In the genomic region with DNA sequence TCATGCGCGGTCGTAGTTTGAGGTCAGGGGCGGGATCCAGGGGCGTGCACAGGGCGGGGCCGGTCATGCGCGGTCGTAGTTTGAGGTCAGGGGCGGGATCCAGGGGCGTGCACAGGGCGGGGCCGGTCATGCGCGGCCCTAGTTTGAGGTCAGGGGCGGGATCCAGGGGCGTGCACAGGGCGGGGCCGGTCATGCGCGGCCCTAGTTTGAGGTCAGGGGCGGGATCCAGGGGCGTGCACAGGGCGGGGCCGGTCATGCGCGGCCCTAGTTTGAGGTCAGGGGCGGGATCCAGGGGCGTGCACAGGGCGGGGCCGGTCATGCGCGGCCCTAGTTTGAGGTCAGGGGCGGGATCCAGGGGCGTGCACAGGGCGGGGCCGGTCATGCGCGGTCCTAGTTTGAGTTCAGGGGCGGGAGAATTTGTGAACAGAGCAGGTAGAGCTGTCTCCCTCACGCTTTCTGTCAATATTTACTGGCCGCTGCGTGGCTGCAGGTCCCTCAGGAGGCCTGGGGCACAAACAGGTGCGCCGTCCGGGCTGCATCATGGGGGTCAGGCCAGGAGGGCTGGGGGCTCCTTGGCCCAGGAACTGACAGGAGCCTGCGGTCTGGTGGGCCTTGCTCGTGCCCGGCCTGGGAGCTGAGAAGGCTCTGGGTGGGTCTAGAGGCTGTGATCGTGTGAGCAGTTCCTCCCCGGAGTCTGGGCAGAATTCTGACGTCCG, we compare ENCODE assay signal across 1 cellular context.
TF ChIP-seq lines count a peak whose summit lies in the region.

No MANE protein-coding gene starts in this region.

TF ChIP-seq in H1, 55 proteins besides CTCF, POLR2A, EP300 and RAD21:
- TF ChIP-seq SP4 (IDR thresholded peaks at IDR 0.05; ENCODE audit: low read length), result peak; percentile 94
- TF ChIP-seq SP1 (IDR thresholded peaks at IDR 0.05; ENCODE audit: low read depth, low read length), result peak; percentile 59; the same call in 1 of the 2 replicates
